In the genomic region with DNA sequence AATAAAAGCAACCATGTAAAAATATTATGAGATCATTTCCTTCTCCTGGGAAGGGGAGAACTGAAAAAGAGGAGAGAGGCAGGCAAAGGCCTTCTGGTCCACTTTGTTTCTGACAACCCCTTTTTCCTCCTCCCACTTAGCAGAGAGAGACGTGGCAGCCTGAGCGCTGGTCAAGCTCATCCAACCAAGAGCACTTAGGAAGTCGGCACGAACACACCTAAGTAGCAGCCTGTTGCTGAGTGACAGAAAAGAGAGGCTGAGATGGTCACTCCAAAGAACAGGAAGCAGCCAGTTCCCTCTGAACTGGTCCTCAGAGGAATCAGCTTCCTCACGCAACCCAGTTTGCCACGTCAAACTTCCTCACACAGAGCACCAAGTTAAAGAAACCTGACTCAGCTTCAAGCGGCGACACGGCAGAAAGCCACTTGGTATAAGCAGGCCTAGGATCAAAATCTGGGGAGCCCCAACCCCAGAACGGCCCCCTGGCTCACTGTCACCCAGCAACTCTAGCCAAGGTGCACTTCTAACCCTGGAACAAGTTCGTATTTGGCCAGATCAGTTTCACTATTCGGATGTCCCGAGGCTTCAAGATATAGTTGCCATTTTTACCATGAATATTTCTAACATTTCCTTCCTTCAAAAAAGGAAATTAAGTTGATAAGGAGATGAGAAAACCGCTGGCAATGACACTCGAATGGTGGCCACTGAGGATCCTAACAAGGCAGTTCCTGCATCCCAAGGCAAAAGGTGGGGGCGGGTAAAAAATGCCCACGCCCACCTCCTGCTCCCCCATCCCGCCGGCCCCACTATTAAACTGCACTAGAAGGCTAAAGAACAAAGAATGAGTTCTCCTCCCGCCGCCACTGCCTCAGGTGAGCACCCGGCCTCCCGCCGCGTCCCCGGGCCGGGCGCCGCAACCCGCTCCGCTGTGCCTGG, we compare ENCODE assay signal across 8 cellular contexts. TPM values are rescaled to one million over a fixed set of nuclear protein-coding genes. Genes with fewer than 3 reads are reported as not detected.
A peak's percentile ranks its signal among the peaks of the same experiment; 100 is the strongest.
DNase-seq lines count a peak whose midpoint lies in the region; ATAC-seq and TF ChIP-seq lines count a peak whose summit lies in the region.

No MANE protein-coding gene starts in this region.

- no peaks in the 10 kb centered on the region for H3K27me3 ChIP-seq in HUES6 (ENCODE audit: control insufficient read depth, insufficient read depth, low read length)
- H3K27me3 ChIP-seq in adipocyte (replicated peaks; ENCODE audit: control insufficient read depth, insufficient read depth, low read length), result no peaks in the 10 kb centered on the region
- no peaks in the 10 kb centered on the region for H3K27me3 ChIP-seq in cardiac muscle cell
- no peaks in the 10 kb centered on the region for H3K27me3 ChIP-seq in ovary
- H3K27me3 ChIP-seq in uterus, result no peaks in the 10 kb centered on the region

- TF ChIP-seq EP300 in ovary (IDR thresholded peaks at IDR 0.05), result no peak

- 0 to 1% (median 0%) methylated on average over 31 of the region's 31 CpGs for WGBS in ovary, 3 donors

- DNase-seq in Daoy (ENCODE audit: low read depth), result peak; percentile 71
- DNase-seq in adipocyte (ENCODE audit: low read depth), result peak; percentile 90
- DNase-seq in cardiac muscle cell (ENCODE audit: low read depth in 1 of 2, low spot score in 1 of 2), result peak; percentile 82 to 88
- DNase-seq in ovary, result peak; percentile 48 to 67 (median 55)
- peak; percentile 62 to 71 for DNase-seq in uterus

- H3K36me3 ChIP-seq in HUES6 (ENCODE audit: control insufficient read depth, insufficient read depth, low read length) (peaks cover 34% of the 10 kb centered on the region), adipocyte (ENCODE audit: control insufficient read depth, insufficient read depth, low read length, severe bottlenecking) (peaks cover 34% of the 10 kb centered on the region), cardiac muscle cell (peaks cover 15% of the 10 kb centered on the region), ovary (no peaks in the 10 kb centered on the region), uterus (no peaks in the 10 kb centered on the region)

- TF ChIP-seq POLR2A in ovary (IDR thresholded peaks at IDR 0.05), result no peak
- peak; percentile 52 to 56 for TF ChIP-seq POLR2A in uterus (IDR thresholded peaks at IDR 0.05)

- ATAC-seq in GM21515 (IDR thresholded peaks at IDR 0.05; ENCODE audit: unreplicated experiment) (peak; percentile 67), SK-N-SH treated with all-trans-retinoic acid at 6 μM for 48 hours (peak; percentile 83)

- H3K27ac ChIP-seq in HUES6 (ENCODE audit: low read depth, low read length) (peak overlapping the region; percentile 84; the same call in 1 of the 2 replicates), cardiac muscle cell (peak overlapping the region; percentile 74), ovary (peak overlapping the region; percentile 88 to 90), uterus (peak overlapping the region; percentile 96 to 99)

- H3K4me1 ChIP-seq in HUES6 (ENCODE audit: control insufficient read depth, insufficient read depth, low read length), result peaks cover 18% of the 10 kb centered on the region
- peaks cover 17% of the 10 kb centered on the region for H3K4me1 ChIP-seq in adipocyte (ENCODE audit: control insufficient read depth, insufficient read depth, low read length)
- peaks cover 6% of the 10 kb centered on the region for H3K4me1 ChIP-seq in cardiac muscle cell (ENCODE audit: low read depth)
- H3K4me1 ChIP-seq in ovary (ENCODE audit: insufficient read depth), result peaks cover 1% of the 10 kb centered on the region
- H3K4me1 ChIP-seq in uterus, result peaks cover 0 to 4% of the 10 kb centered on the region in 2 donors

- H3K4me3 ChIP-seq in HUES6 (ENCODE audit: low read depth, low read length), result peak overlapping the region; percentile 63
- peak overlapping the region; percentile 87 for H3K4me3 ChIP-seq in adipocyte (ENCODE audit: low read length)
- H3K4me3 ChIP-seq in cardiac muscle cell, result peak overlapping the region; percentile 61
- peak overlapping the region; percentile 84 for H3K4me3 ChIP-seq in ovary
- peak overlapping the region; percentile 66 to 98 for H3K4me3 ChIP-seq in uterus

- H3K9ac ChIP-seq in HUES6 (ENCODE audit: low read length) (peak overlapping the region; percentile 62), adipocyte (ENCODE audit: low read length) (peak overlapping the region; percentile 95)

- no peak for TF ChIP-seq CTCF in cardiac muscle cell (IDR thresholded peaks at IDR 0.05; ENCODE audit: low read depth, low read length)
- TF ChIP-seq CTCF in ovary (IDR thresholded peaks at IDR 0.05), result no peak
- TF ChIP-seq CTCF in uterus (IDR thresholded peaks at IDR 0.05), result no peak

- intact Hi-C loops in ovary (cut with DNase I) (loop anchor here in 2 of 4 donors (5.0 to 10.0 kb wide), 2 partner anchors 50 to 132 kb away; a partner anchor contains a TSS), uterus (cut with DNase I; ENCODE audit: low total_unique reads) (no loop called here)

- H3K9me3 ChIP-seq in HUES6 (ENCODE audit: control insufficient read depth, insufficient read depth, low read depth, low read length), result no peaks in the 10 kb centered on the region
- H3K9me3 ChIP-seq in adipocyte (ENCODE audit: control insufficient read depth, low read length), result no peaks in the 10 kb centered on the region
- H3K9me3 ChIP-seq in cardiac muscle cell (ENCODE audit: low read depth), result no peaks in the 10 kb centered on the region
- no peaks in the 10 kb centered on the region for H3K9me3 ChIP-seq in ovary
- no peaks in the 10 kb centered on the region for H3K9me3 ChIP-seq in uterus

TF ChIP-seq in SK-N-SH treated with all-trans-retinoic acid at 6 μM for 48 hours, 23 proteins besides CTCF, POLR2A, EP300 and RAD21:
- TF ChIP-seq ZNF70 (CRISPR knock-in tag; IDR thresholded peaks at IDR 0.05) (no peak), BACH2 (CRISPR knock-in tag; IDR thresholded peaks at IDR 0.05; ENCODE audit: borderline replicate concordance) (no peak), ZFP3 (CRISPR knock-in tag; IDR thresholded peaks at IDR 0.05) (no peak), TOX (CRISPR knock-in tag; IDR thresholded peaks at IDR 0.05; ENCODE audit: borderline replicate concordance) (no peak), PPARA (CRISPR knock-in tag; IDR thresholded peaks at IDR 0.05; ENCODE audit: borderline replicate concordance) (no peak), ZNF8 (CRISPR knock-in tag; IDR thresholded peaks at IDR 0.05) (no peak), SNAI2 (CRISPR knock-in tag; IDR thresholded peaks at IDR 0.05) (no peak), GLIS3 (CRISPR knock-in tag; IDR thresholded peaks at IDR 0.05) (no peak), ZC3H10 (CRISPR knock-in tag; IDR thresholded peaks at IDR 0.05) (no peak)
- TF ChIP-seq, protein P1, sequence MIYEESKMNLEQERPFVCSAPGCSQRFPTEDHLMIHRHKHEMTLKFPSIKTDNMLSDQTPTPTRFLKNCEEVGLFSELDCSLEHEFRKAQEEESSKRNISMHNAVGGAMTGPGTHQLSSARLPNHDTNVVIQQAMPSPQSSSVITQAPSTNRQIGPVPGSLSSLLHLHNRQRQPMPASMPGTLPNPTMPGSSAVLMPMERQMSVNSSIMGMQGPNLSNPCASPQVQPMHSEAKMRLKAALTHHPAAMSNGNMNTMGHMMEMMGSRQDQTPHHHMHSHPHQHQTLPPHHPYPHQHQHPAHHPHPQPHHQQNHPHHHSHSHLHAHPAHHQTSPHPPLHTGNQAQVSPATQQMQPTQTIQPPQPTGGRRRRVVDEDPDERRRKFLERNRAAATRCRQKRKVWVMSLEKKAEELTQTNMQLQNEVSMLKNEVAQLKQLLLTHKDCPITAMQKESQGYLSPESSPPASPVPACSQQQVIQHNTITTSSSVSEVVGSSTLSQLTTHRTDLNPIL (CRISPR knock-in tag; IDR thresholded peaks at IDR 0.05; ENCODE audit: low read depth), result no peak
- TF ChIP-seq, protein P2, sequence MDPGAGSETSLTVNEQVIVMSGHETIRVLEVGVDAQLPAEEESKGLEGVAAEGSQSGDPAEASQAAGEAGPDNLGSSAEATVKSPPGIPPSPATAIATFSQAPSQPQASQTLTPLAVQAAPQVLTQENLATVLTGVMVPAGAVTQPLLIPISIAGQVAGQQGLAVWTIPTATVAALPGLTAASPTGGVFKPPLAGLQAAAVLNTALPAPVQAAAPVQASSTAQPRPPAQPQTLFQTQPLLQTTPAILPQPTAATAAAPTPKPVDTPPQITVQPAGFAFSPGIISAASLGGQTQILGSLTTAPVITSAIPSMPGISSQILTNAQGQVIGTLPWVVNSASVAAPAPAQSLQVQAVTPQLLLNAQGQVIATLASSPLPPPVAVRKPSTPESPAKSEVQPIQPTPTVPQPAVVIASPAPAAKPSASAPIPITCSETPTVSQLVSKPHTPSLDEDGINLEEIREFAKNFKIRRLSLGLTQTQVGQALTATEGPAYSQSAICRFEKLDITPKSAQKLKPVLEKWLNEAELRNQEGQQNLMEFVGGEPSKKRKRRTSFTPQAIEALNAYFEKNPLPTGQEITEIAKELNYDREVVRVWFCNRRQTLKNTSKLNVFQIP (CRISPR knock-in tag; IDR thresholded peaks at IDR 0.05; ENCODE audit: borderline replicate concordance, low read depth), result no peak

RNA-seq across cellular contexts. Expression of a gene that starts 0.7 kb away (rescaled TPM):
- 18.2 and 27.1 TPM in 2 replicates for total RNA-seq in Daoy (2014; rRNA removed; shearing (Covaris generic))
- 23.9 and 59.2 TPM in 2 replicates for total RNA-seq in cardiac muscle cell
- polyA plus RNA-seq in cardiac muscle cell, result 31.9 and 58.6 TPM in 2 replicates
- 10 to 100 TPM; 25.2 to 53.0 (median 39.5) TPM for total RNA-seq in ovary
- polyA plus RNA-seq in ovary, result 10 to 100 TPM; 15.4 to 36.4 TPM
- 100 to 1,000 TPM in 1 of 4 donors, 10 to 100 TPM in 3; 26.1 to 107 (median 61.0) TPM for total RNA-seq in uterus

RNA-seq across cellular contexts. Expression of a gene that starts 53.4 kb away (rescaled TPM):
- total RNA-seq in Daoy (2014; rRNA removed; shearing (Covaris generic)), result 0.11 and 0.86 TPM in 2 replicates
- 35.6 and 43.5 TPM in 2 replicates for total RNA-seq in cardiac muscle cell
- 10.0 and 14.7 TPM in 2 replicates for polyA plus RNA-seq in cardiac muscle cell
- total RNA-seq in ovary, result 100 to 1,000 TPM in 5 of 7 donors, 10 to 100 TPM in 2; 61.9 to 265 (median 165) TPM
- polyA plus RNA-seq in ovary, result 100 to 1,000 TPM in 1 of 2 donors, 10 to 100 TPM in 1; 54.8 to 121 TPM
- total RNA-seq in uterus, result 100 to 1,000 TPM; 144 to 400 (median 228) TPM

Comparison
In these comparisons a context has a peak if more than half of its experiments do, and no peak if none do; other contexts are left out.
1. Peak in every context shown above with its lines: DNase-seq, ATAC-seq, H3K4me3 ChIP-seq and H3K27ac ChIP-seq.
2. RNA of a gene that starts 53.4 kb away (total RNA-seq): 144 to 400 TPM in uterus, 61.9 to 265 TPM in ovary and 35.6 to 43.5 TPM in cardiac muscle cell; 0.11 to 0.86 TPM in Daoy; every median in the first group is over 10 times any median in the second.